8 cellular contexts compared by ENCODE assay signal in genomic region chr17:58517928-58518609, GRCh38. TPM values are rescaled to one million over a fixed set of nuclear protein-coding genes. Genes with fewer than 3 reads are reported as not detected.
DNase-seq lines count a peak whose midpoint lies in the region; ATAC-seq and TF ChIP-seq lines count a peak whose summit lies in the region.

No MANE protein-coding gene starts in this region.

- TF ChIP-seq CTCF in DND-41 (IDR thresholded peaks at IDR 0.05; ENCODE audit: borderline replicate concordance, extremely low read depth, low read length, poor library complexity, severe bottlenecking) (no peak), Peyer's patch (IDR thresholded peaks at IDR 0.05) (no peak), esophagus squamous epithelium (IDR thresholded peaks at IDR 0.05) (no peak)

- DNase-seq in DND-41 (peak; percentile 100), Peyer's patch (peak; percentile 100), activated T-helper 1 cell treated with Interleukin-2 at 50 U/mL for 16 hours (ENCODE audit: low read depth) (peak; percentile 99), esophagus squamous epithelium (lab: John Stamatoyannopoulos, UW) (peak; percentile 100)
- DNase-seq in stimulated activated CD8-positive, alpha-beta memory T cell treated with anti-CD3 and anti-CD28 coated beads, Interleukin-7, amount 100 ng/mL, for 24 hours (ENCODE audit: low read depth) = peak; percentile 98

- peak overlapping the region; percentile 89 for H3K4me2 ChIP-seq in DND-41 (ENCODE audit: insufficient read depth, low read length)

- H3K9me3 ChIP-seq in DND-41 (ENCODE audit: insufficient read depth, low read length, severe bottlenecking) = no peaks in the 10 kb centered on the region
- H3K9me3 ChIP-seq in KOPT-K1 (ENCODE audit: insufficient read depth, low read length, poor library complexity, severe bottlenecking) = no peaks in the 10 kb centered on the region
- H3K9me3 ChIP-seq in Peyer's patch = no peaks in the 10 kb centered on the region
- no peaks in the 10 kb centered on the region for H3K9me3 ChIP-seq in esophagus squamous epithelium
- no peaks in the 10 kb centered on the region for H3K9me3 ChIP-seq in muscle layer of duodenum (ENCODE audit: control insufficient read depth in 1 of 2, low read length in 2 of 2)

- ATAC-seq in DND-41 (ENCODE audit: insufficient read depth, low read depth) (peak; percentile 86), GM21825 (IDR thresholded peaks at IDR 0.05; ENCODE audit: unreplicated experiment) (peak; percentile 75)

- intact Hi-C loops in esophagus squamous epithelium (cut with DNase I) = loop anchor here (10.0 kb wide), 1 partner anchor 163 kb away; the partner anchor contains the start of gene SUPT4H1

- peaks cover 29% of the 10 kb centered on the region for H3K79me2 ChIP-seq in DND-41 (ENCODE audit: insufficient read depth, low read length)

- TF ChIP-seq POLR2A in Peyer's patch (IDR thresholded peaks at IDR 0.05) (peak; percentile 80 to 81), esophagus squamous epithelium (IDR thresholded peaks at IDR 0.05) (peak in 2 of 4 donors; percentile 36 to 44)

- H3K36me3 ChIP-seq in DND-41 (ENCODE audit: insufficient read depth, low read length) (peaks cover 3% of the 10 kb centered on the region; the same call in 1 of the 2 replicates), KOPT-K1 (ENCODE audit: insufficient read depth, low read length) (0 out of 2 replicates have a peak, but pooled peaks cover 2% of the 10 kb centered on the region), Peyer's patch (no peaks in the 10 kb centered on the region), esophagus squamous epithelium (peaks cover 0 to 8% (median 0%) of the 10 kb centered on the region in 3 donors), muscle layer of duodenum (ENCODE audit: control insufficient read depth in 1 of 2, insufficient read depth in 2 of 2, low read length in 2 of 2) (no peaks in the 10 kb centered on the region)

- H3K4me1 ChIP-seq in DND-41 (ENCODE audit: insufficient read depth, low read length) (peaks cover 45% of the 10 kb centered on the region), Peyer's patch (peaks cover 0 to 36% (median 8%) of the 10 kb centered on the region in 4 donors), esophagus squamous epithelium (peaks cover 27 to 63% (median 32%) of the 10 kb centered on the region in 3 donors), muscle layer of duodenum (ENCODE audit: control insufficient read depth in 1 of 2, insufficient read depth in 2 of 2, low read length in 2 of 2) (peaks cover 20 to 36% of the 10 kb centered on the region in 2 donors)

- peak overlapping the region; percentile 94 for H2AFZ ChIP-seq in DND-41 (ENCODE audit: low read depth, low read length)

- H3K27me3 ChIP-seq in DND-41 (ENCODE audit: insufficient read depth, low read length, poor library complexity) (no peaks in the 10 kb centered on the region), Peyer's patch (no peaks in the 10 kb centered on the region), esophagus squamous epithelium (no peaks in the 10 kb centered on the region), muscle layer of duodenum (ENCODE audit: low read depth, low read length) (no peaks in the 10 kb centered on the region)

- 0 to 1% methylated on average over 23 of the region's 39 CpGs for WGBS in esophagus squamous epithelium, 2 donors

- H4K20me1 ChIP-seq in DND-41 (ENCODE audit: insufficient read depth, low read length) = peaks cover 14% of the 10 kb centered on the region

- H3K9ac ChIP-seq in DND-41 (ENCODE audit: low read depth, low read length) = peak overlapping the region; percentile 80

- H3K27ac ChIP-seq in DND-41 (ENCODE audit: low read length) = peak overlapping the region; percentile 96
- H3K27ac ChIP-seq in KOPT-K1 (ENCODE audit: low read depth, low read length, poor library complexity, severe bottlenecking) = peak overlapping the region; percentile 85
- peak overlapping the region; percentile 88 to 98 (median 94) for H3K27ac ChIP-seq in Peyer's patch
- peak overlapping the region; percentile 96 to 100 (median 98) for H3K27ac ChIP-seq in esophagus squamous epithelium
- peak overlapping the region; percentile 98 for H3K27ac ChIP-seq in muscle layer of duodenum (ENCODE audit: low read length)

- H3K4me3 ChIP-seq in DND-41 (ENCODE audit: low read depth in 1 of 2, low read length in 2 of 2) (peak overlapping the region; percentile 44 to 78), Peyer's patch (peak overlapping the region; percentile 60 to 73 (median 66)), esophagus squamous epithelium (peak overlapping the region; percentile 51 to 82 (median 79)), muscle layer of duodenum (ENCODE audit: low read depth in 1 of 2, low read length in 2 of 2) (peak overlapping the region; percentile 87 to 97)

RNA-seq across cellular contexts. Expression of gene MTMR4, which starts 3.6 kb away (rescaled TPM):
- total RNA-seq in Peyer's patch = 100 to 1,000 TPM in 2 of 4 donors, 10 to 100 TPM in 2; 46.2 to 129 (median 105) TPM
- 10 to 100 TPM; 21.7 to 34.5 (median 28.0) TPM for total RNA-seq in esophagus squamous epithelium

RNA-seq across cellular contexts. Expression of gene HSF5, which starts 29.9 kb away (rescaled TPM):
- total RNA-seq in Peyer's patch (under 1 TPM in 2 of 4 donors, not detected in 2; 0.28 to 0.83 TPM), esophagus squamous epithelium (under 1 TPM in 1 of 4 donors, not detected in 3; under 0.01 TPM)

Comparison
In these comparisons a context has a peak if more than half of its experiments do, and no peak if none do; other contexts are left out.
1. Peak in every context shown above with its lines: DNase-seq, ATAC-seq, H3K4me3 ChIP-seq and H3K27ac ChIP-seq.